ENCODE assay signal across 8 cellular contexts in the genomic region with DNA sequence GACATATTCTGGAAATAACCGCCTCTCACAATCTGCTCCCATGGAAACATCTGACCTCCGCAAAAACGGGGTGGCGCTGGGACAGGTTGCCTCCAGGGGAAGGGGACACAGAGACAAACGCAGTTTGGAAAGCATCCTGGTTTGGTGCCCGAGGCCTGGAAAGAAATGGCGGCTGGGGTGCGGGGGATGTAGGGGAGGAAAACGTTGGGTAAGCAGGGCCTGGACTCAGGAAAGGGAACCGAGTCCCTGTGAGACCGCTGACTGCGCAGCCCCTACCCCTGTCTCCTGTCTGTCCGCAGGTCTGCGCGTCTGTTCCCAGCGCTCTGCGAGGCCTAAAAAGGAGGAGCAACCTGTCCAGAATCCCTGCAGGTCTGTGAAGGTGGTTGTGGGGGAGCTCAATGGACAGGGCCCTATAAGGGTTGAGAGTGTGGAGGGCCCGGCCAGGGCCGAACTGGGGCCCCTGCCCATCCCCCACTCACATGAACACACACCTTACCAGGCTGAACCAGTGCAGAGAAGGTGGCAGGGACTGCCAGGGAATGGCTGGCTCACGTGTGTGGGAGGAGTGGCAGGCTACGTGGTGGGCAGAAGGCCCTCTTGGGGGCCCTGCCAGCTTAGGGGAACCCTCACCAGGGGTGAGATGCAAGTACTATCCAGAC. TPM values are rescaled to one million over a fixed set of nuclear protein-coding genes. Genes with fewer than 3 reads are reported as not detected.
DNase-seq lines count a peak whose midpoint lies in the region; ATAC-seq and TF ChIP-seq lines count a peak whose summit lies in the region.

No MANE protein-coding gene starts in this region.

- TF ChIP-seq CTCF in DND-41 (IDR thresholded peaks at IDR 0.05; ENCODE audit: borderline replicate concordance, extremely low read depth, low read length, poor library complexity, severe bottlenecking): no peak

- no peaks in the 10 kb centered on the region for H4K20me1 ChIP-seq in DND-41 (ENCODE audit: insufficient read depth, low read length)

- H3K4me1 ChIP-seq in DND-41 (ENCODE audit: insufficient read depth, low read length): peaks cover 15% of the 10 kb centered on the region
- no peaks in the 10 kb centered on the region; the same call in none of the 2 replicates for H3K4me1 ChIP-seq in SJSA1 (replicated peaks)

- H3K27ac ChIP-seq in DND-41 (ENCODE audit: low read length) (peak overlapping the region; percentile 54), SJSA1 (peak overlapping the region; percentile 76)

- no peaks in the 10 kb centered on the region for H3K79me2 ChIP-seq in DND-41 (ENCODE audit: insufficient read depth, low read length)

- H2AFZ ChIP-seq in DND-41 (ENCODE audit: low read depth, low read length): peak overlapping the region; percentile 68

- H3K9me3 ChIP-seq in DND-41 (ENCODE audit: insufficient read depth, low read length, severe bottlenecking) (no peaks in the 10 kb centered on the region), SJSA1 (replicated peaks) (no peaks in the 10 kb centered on the region)

- peak overlapping the region; percentile 68 for H3K4me2 ChIP-seq in DND-41 (ENCODE audit: insufficient read depth, low read length)

- no peaks in the 10 kb centered on the region for H3K27me3 ChIP-seq in DND-41 (ENCODE audit: insufficient read depth, low read length, poor library complexity)
- H3K27me3 ChIP-seq in SJSA1 (replicated peaks): no peaks in the 10 kb centered on the region

- H3K36me3 ChIP-seq in DND-41 (ENCODE audit: insufficient read depth, low read length): no peaks in the 10 kb centered on the region
- no peaks in the 10 kb centered on the region; the same call in 1 of the 2 replicates for H3K36me3 ChIP-seq in SJSA1

- no peak for ATAC-seq in DND-41 (ENCODE audit: insufficient read depth, low read depth)
- ATAC-seq in GM21723 (IDR thresholded peaks at IDR 0.05; ENCODE audit: unreplicated experiment): peak; percentile 30
- ATAC-seq in esophagus mucosa: peak; percentile 47

- H3K9ac ChIP-seq in DND-41 (ENCODE audit: low read depth, low read length): peak overlapping the region; percentile 60

- DNase-seq in DND-41 (no peak), SJSA1 (ENCODE audit: low read depth in 1 of 2, low spot score in 2 of 2) (no peak), occipital lobe (lab: John Stamatoyannopoulos, UW) (peak; percentile 36), EL (no peak), NCI-H524 (lab: John Stamatoyannopoulos, UW) (no peak), NCI-H748 (lab: John Stamatoyannopoulos, UW; ENCODE audit: unreplicated experiment) (no peak)

- H3K4me3 ChIP-seq in DND-41 (ENCODE audit: low read depth in 1 of 2, low read length in 2 of 2): peak overlapping the region; percentile 34 to 64; a peak in 3 of 4 replicates
- H3K4me3 ChIP-seq in SJSA1: peak overlapping the region; percentile 65

RNA-seq across cellular contexts. Expression of a gene that starts 0.7 kb away (rescaled TPM):
- total RNA-seq in SJSA1 (2014; rRNA removed; shearing (Covaris generic)): 21.0 and 30.5 TPM in 2 replicates
- total RNA-seq in esophagus mucosa (2.9 TPM), occipital lobe (11.5 TPM)

RNA-seq across cellular contexts. Expression of a gene that starts 20.3 kb away (rescaled TPM):
- 21.5 and 42.7 TPM in 2 replicates for total RNA-seq in SJSA1 (2014; rRNA removed; shearing (Covaris generic))
- total RNA-seq in esophagus mucosa (6.1 TPM), occipital lobe (57.2 TPM)

RNA-seq across cellular contexts. Expression of a gene that starts 23.1 kb away (rescaled TPM):
- total RNA-seq in SJSA1 (2014; rRNA removed; shearing (Covaris generic)): 45.1 and 50.6 TPM in 2 replicates
- total RNA-seq in esophagus mucosa (25.7 TPM), occipital lobe (44.9 TPM)
